In the genomic region with DNA sequence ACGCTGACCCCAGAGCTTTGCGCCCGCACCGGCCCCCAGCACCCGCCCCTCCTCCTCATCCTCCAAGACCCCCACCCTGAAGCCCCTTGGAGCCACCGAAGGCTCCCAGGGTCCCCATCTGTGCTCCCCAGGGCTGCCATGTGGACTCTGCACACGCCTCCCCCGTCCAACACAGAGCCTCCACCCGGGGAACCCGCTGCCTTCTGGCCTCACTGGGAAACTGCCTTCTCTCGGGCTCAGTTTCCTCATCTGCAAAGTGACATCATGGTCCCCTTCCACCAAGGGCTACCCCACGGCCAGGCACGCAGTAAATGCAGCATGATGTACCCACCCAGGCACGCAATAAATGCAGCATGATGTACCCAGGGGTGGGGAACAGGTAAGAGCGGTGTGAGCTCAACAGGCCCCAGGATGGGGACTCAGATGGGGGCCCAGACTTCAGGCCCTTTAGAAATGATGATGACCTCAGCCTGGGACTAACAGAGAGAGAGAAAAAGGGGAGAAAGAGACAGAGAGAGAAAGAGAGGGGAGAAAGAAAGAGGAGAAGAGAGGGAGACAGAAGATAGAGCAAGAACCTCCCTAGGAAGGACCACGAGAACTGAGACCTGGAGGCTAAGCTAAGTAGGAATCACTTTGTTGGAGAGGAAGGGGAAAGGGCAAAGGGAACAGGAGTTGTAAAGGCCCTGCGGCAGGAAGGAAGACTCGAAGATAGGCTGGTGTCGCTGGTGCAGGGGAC, we compare ENCODE assay signal across 1 cellular context.
TF ChIP-seq lines count a peak whose summit lies in the region.

No MANE protein-coding gene starts in this region.

TF ChIP-seq in HCT116, 20 proteins besides CTCF, POLR2A, EP300 and RAD21 (continued from another document):
- TF ChIP-seq, protein P1, sequence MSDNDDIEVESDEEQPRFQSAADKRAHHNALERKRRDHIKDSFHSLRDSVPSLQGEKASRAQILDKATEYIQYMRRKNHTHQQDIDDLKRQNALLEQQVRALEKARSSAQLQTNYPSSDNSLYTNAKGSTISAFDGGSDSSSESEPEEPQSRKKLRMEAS (IDR thresholded peaks at IDR 0.05) = no peak
- TF ChIP-seq EZH2phosphoT487 (IDR thresholded peaks at IDR 0.05; ENCODE audit: borderline replicate concordance) = no peak
- no peak for TF ChIP-seq SRF (IDR thresholded peaks at IDR 0.05; ENCODE audit: low read depth)
- no peak for TF ChIP-seq ZNF274 (IDR thresholded peaks at IDR 0.05; ENCODE audit: low read depth, low read length)
